9 cellular contexts compared by ENCODE assay signal in genomic region chr5:1315709-1316587, GRCh38. TPM values are rescaled to one million over a fixed set of nuclear protein-coding genes. Genes with fewer than 3 reads are reported as not detected.
DNase-seq lines count a peak whose midpoint lies in the region; ATAC-seq and TF ChIP-seq lines count a peak whose summit lies in the region.
"Had no signal": no experiment of that assay in that cellular context is flagged by ENCODE, and none has a peak within 500 bp of the region (broad histone marks: within the 10 kb centered on the region; RNA-seq: fewer than 3 reads in every experiment).

No MANE protein-coding gene starts in this region.

- no peaks in the 10 kb centered on the region for H3K9me3 Mint-ChIP-seq in activated T-cell treated with anti-CD3 and anti-CD28 coated beads, Interleukin-2, amount 50 U/mL, for 4 hours
- no peaks in the 10 kb centered on the region for H3K9me3 Mint-ChIP-seq in stimulated activated effector memory CD8-positive, alpha-beta T cell treated with anti-CD3 and anti-CD28 coated beads, Interleukin-12 subunit alpha, Interleukin-12 subunit beta, amount 100 ng/mL, for 72 hours

- DNase-seq in NCI-H345 treated with DMSO at 0.1 percent for 48 hours (lab: John Stamatoyannopoulos, UW; ENCODE audit: unreplicated experiment) (peak; percentile 98), cerebellar cortex (ENCODE audit: low spot score) (no peak)
- DNase-seq in activated T-cell treated with anti-CD3 and anti-CD28 coated beads, Interleukin-2, amount 50 U/mL, for 4 hours: peak; percentile 38
- peak in 1 of 2 donors; percentile 69 for DNase-seq in stimulated activated effector memory CD8-positive, alpha-beta T cell treated with anti-CD3 and anti-CD28 coated beads, Interleukin-12 subunit alpha, Interleukin-12 subunit beta, amount 100 ng/mL, for 72 hours (ENCODE audit: low spot score in 2 of 2)

- peaks cover 11% of the 10 kb centered on the region for H3K36me3 Mint-ChIP-seq in activated T-cell treated with anti-CD3 and anti-CD28 coated beads, Interleukin-2, amount 50 U/mL, for 4 hours (ENCODE audit: insufficient read depth)
- H3K36me3 Mint-ChIP-seq in stimulated activated effector memory CD8-positive, alpha-beta T cell treated with anti-CD3 and anti-CD28 coated beads, Interleukin-12 subunit alpha, Interleukin-12 subunit beta, amount 100 ng/mL, for 72 hours: peaks cover 48% of the 10 kb centered on the region

- peaks cover 61% of the 10 kb centered on the region for H3K4me1 Mint-ChIP-seq in activated T-cell treated with anti-CD3 and anti-CD28 coated beads, Interleukin-2, amount 50 U/mL, for 4 hours (ENCODE audit: low read depth)
- H3K4me1 Mint-ChIP-seq in stimulated activated effector memory CD8-positive, alpha-beta T cell treated with anti-CD3 and anti-CD28 coated beads, Interleukin-12 subunit alpha, Interleukin-12 subunit beta, amount 100 ng/mL, for 72 hours: peaks cover 63% of the 10 kb centered on the region

- peak overlapping the region; percentile 91 for H3K27ac Mint-ChIP-seq in stimulated activated effector memory CD8-positive, alpha-beta T cell treated with anti-CD3 and anti-CD28 coated beads, Interleukin-12 subunit alpha, Interleukin-12 subunit beta, amount 100 ng/mL, for 72 hours

- H3K4me2 ChIP-seq in BLaER1: peak overlapping the region; percentile 92

- peak overlapping the region; percentile 61 for H3K4me3 Mint-ChIP-seq in activated T-cell treated with anti-CD3 and anti-CD28 coated beads, Interleukin-2, amount 50 U/mL, for 4 hours
- H3K4me3 Mint-ChIP-seq in stimulated activated effector memory CD8-positive, alpha-beta T cell treated with anti-CD3 and anti-CD28 coated beads, Interleukin-12 subunit alpha, Interleukin-12 subunit beta, amount 100 ng/mL, for 72 hours: peak overlapping the region; percentile 70

- H3K27me3 Mint-ChIP-seq in activated T-cell treated with anti-CD3 and anti-CD28 coated beads, Interleukin-2, amount 50 U/mL, for 4 hours (ENCODE audit: low read depth): no peaks in the 10 kb centered on the region

- peak; percentile 47 for ATAC-seq in HG03139 (IDR thresholded peaks at IDR 0.05; ENCODE audit: unreplicated experiment)
- peak; percentile 64 to 69 for ATAC-seq in activated T-cell treated with anti-CD3 and anti-CD28 coated beads, Interleukin-2, amount 50 U/mL, for 4 hours
- peak; percentile 61 for ATAC-seq in stimulated activated effector memory CD8-positive, alpha-beta T cell treated with anti-CD3 and anti-CD28 coated beads, Interleukin-12 subunit alpha, Interleukin-12 subunit beta, amount 100 ng/mL, for 72 hours

- peak overlapping the region; percentile 87 for H3K27ac ChIP-seq in BLaER1
- peak overlapping the region; percentile 22 for H3K27ac ChIP-seq in iPS-20b (ENCODE audit: low read length)

- H3K4me3 ChIP-seq in BLaER1: peak overlapping the region; percentile 64
- peak overlapping the region; percentile 55 for H3K4me3 ChIP-seq in iPS-20b (ENCODE audit: low read length)

- peak; percentile 32 for TF ChIP-seq POLR2A in GM19099 (IDR thresholded peaks at IDR 0.05; ENCODE audit: extremely low read depth, insufficient read length, low read depth)

- H3K27me3 ChIP-seq in BLaER1 (no peaks in the 10 kb centered on the region), iPS-20b (ENCODE audit: insufficient read depth, low read length) (no peaks in the 10 kb centered on the region)

- H3K9me3 ChIP-seq in BLaER1 (peaks cover 9% of the 10 kb centered on the region), iPS-20b (ENCODE audit: insufficient read depth, low read depth, low read length) (peaks cover 3% of the 10 kb centered on the region; the same call in 1 of the 2 replicates)

- H3K36me3 ChIP-seq in BLaER1: peaks cover 40% of the 10 kb centered on the region
- H3K36me3 ChIP-seq in iPS-20b (ENCODE audit: insufficient read depth, low read depth, low read length): peaks cover 41% of the 10 kb centered on the region

- H4K20me1 ChIP-seq in BLaER1: no peaks in the 10 kb centered on the region

- peak overlapping the region; percentile 76 for H3K9ac ChIP-seq in BLaER1
- peak overlapping the region; percentile 33; the same call in 1 of the 2 replicates for H3K9ac ChIP-seq in iPS-20b (ENCODE audit: low read depth, low read length)

- H3K4me1 ChIP-seq in BLaER1 (peaks cover 97% of the 10 kb centered on the region), iPS-20b (ENCODE audit: insufficient read depth, low read length) (peaks cover 14% of the 10 kb centered on the region; the same call in 1 of the 2 replicates)

RNA-seq across cellular contexts. Expression of gene TERT, which starts 21.1 kb away (rescaled TPM):
- 10 to 100 TPM in 2 of 3 donors, 1 to 10 TPM in 1; 9.5 to 16.7 (median 10.5) TPM for total RNA-seq in activated T-cell treated with anti-CD3 and anti-CD28 coated beads, Interleukin-2, amount 50 U/mL, for 4 hours
- total RNA-seq: epithelial cell of proximal tubule had no signal

RNA-seq across cellular contexts. Expression of gene CLPTM1L, which starts 29.0 kb away (rescaled TPM):
- total RNA-seq in activated T-cell treated with anti-CD3 and anti-CD28 coated beads, Interleukin-2, amount 50 U/mL, for 4 hours: 100 to 1,000 TPM; 143 to 150 (median 145) TPM
